Comparison of ENCODE assay signal across 15 cellular contexts in the genomic region with DNA sequence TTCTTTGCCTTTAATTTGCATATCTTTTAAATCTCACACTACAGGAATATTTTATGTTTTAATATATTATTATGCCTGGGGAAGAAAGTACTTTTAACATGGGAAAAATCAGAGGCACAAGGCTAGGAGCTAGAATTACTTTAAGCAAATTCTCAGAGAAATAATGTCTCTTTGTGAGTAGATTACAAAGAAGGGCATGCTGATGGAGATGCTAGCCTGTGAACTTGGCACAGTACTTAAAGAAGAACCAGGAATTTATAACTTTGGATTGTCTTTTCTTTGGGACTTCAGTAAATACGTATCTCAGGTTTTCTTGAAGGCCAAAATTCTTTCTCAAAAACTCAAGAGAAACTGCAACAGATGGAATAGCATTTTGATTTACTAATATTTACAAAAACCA.
"Had no signal": no experiment of that assay in that cellular context is flagged by ENCODE, and none has a peak within 500 bp of the region (broad histone marks: within the 10 kb centered on the region; RNA-seq: fewer than 3 reads in every experiment).

No MANE protein-coding gene starts in this region.

- ATAC-seq: gastroesophageal sphincter, left colon, left ventricle myocardium superior, natural killer cell had no signal

- H3K27me3 ChIP-seq: esophagus muscularis mucosa, gastroesophageal sphincter, neural progenitor cell had no signal

- H3K9me3 Mint-ChIP-seq: natural killer cell, neural progenitor cell had no signal

- H3K36me3 ChIP-seq: esophagus muscularis mucosa, gastroesophageal sphincter, neural progenitor cell had no signal

- H3K4me2 ChIP-seq: neural progenitor cell had no signal

- H3K9ac ChIP-seq: neural progenitor cell, parathyroid adenoma had no signal

- H3K27ac Mint-ChIP-seq: natural killer cell, neural progenitor cell had no signal

- H3K4me1 ChIP-seq: esophagus muscularis mucosa, gastroesophageal sphincter, neural progenitor cell, parathyroid adenoma had no signal

- H3K9me3 ChIP-seq: esophagus muscularis mucosa, gastroesophageal sphincter, psoas muscle had no signal

- H3K36me3 Mint-ChIP-seq: natural killer cell, neural progenitor cell had no signal

- H3K4me3 ChIP-seq: esophagus muscularis mucosa, gastroesophageal sphincter, neural progenitor cell, psoas muscle had no signal

- H3K4me3 Mint-ChIP-seq: natural killer cell, neural progenitor cell had no signal

- DNase-seq: effector memory CD4-positive, alpha-beta T cell; left colon; left ventricle myocardium superior; natural killer cell; occipital lobe; psoas muscle; small intestine; stimulated activated CD4-positive, alpha-beta T cell treated with anti-CD3 and anti-CD28 coated beads, Interleukin-12 subunit alpha, Interleukin-12 subunit beta, amount 100 ng/mL, for 4 hours; stimulated activated naive CD4-positive, alpha-beta T cell treated with Interleukin-2 at 50 U/mL for 16 hours; trophoblast cell had no signal

- H2AFZ ChIP-seq: neural progenitor cell, parathyroid adenoma had no signal

- H3K27ac ChIP-seq: epithelial cell of prostate, esophagus muscularis mucosa, gastroesophageal sphincter, neural progenitor cell, parathyroid adenoma, psoas muscle had no signal
